24 cellular contexts compared by ENCODE assay signal in genomic region chr18:59035591-59035990, GRCh38.
"Had no signal": no experiment of that assay in that cellular context is flagged by ENCODE, and none has a peak within 500 bp of the region (broad histone marks: within the 10 kb centered on the region; RNA-seq: fewer than 3 reads in every experiment).

No MANE protein-coding gene starts in this region.

- H3K27me3 ChIP-seq: breast epithelium, SJSA1 had no signal

- H3K9me3 Mint-ChIP-seq: activated naive CD4-positive, alpha-beta T cell treated with anti-CD3 and anti-CD28 coated beads, Interleukin-2, amount 50 U/mL, for 24 hours; T-helper 1 cell treated with Interleukin-12 subunit alpha and Interleukin-12 subunit beta and Interleukin-4 antibody, amounts not matched to agents 30 μg/mL and 1 μg/mL, for 36 hours had no signal

- ATAC-seq: activated CD8-positive, alpha-beta T cell treated with anti-CD3 and anti-CD28 coated beads for 36 hours; activated T-cell treated with anti-CD3 and anti-CD28 coated beads, Interleukin-2, amount 50 U/mL, for 72 hours; Panc1; SK-N-SH treated with all-trans-retinoic acid at 6 μM for 48 hours had no signal

- H3K27ac Mint-ChIP-seq: activated CD8-positive, alpha-beta T cell treated with anti-CD3 and anti-CD28 coated beads for 36 hours; activated naive CD4-positive, alpha-beta T cell treated with anti-CD3 and anti-CD28 coated beads, Interleukin-2, amount 50 U/mL, for 24 hours; activated T-cell treated with anti-CD3 and anti-CD28 coated beads, Interleukin-2, amount 50 U/mL, for 72 hours; activated T-helper 2 cell treated with anti-CD3 and anti-CD28 coated beads, Interferon-gamma antibody, Interleukin-2, Interleukin-4, amounts not matched to agents 10 μg/mL and 5 μg/mL and 100 μg/mL, durations not matched to agents 14 hours and 24 hours and 36 hours; T-helper 1 cell treated with Interleukin-12 subunit alpha and Interleukin-12 subunit beta and Interleukin-4 antibody, amounts not matched to agents 30 μg/mL and 1 μg/mL, for 36 hours had no signal

- H3K9me3 ChIP-seq: breast epithelium, SJSA1 had no signal

- H3K4me1 Mint-ChIP-seq: activated naive CD4-positive, alpha-beta T cell treated with anti-CD3 and anti-CD28 coated beads, Interleukin-2, amount 50 U/mL, for 24 hours had no signal

- DNase-seq: activated CD4-positive, alpha-beta T cell treated with anti-CD3 and anti-CD28 coated beads for 4 hours; activated CD8-positive, alpha-beta memory T cell treated with anti-CD3 and anti-CD28 coated beads, Interleukin-2, amount 50 U/mL, for 4 hours; activated CD8-positive, alpha-beta T cell treated with anti-CD3 and anti-CD28 coated beads for 36 hours; activated gamma-delta T cell treated with Interleukin-2 at 50 U/mL for 16 hours; activated T-cell treated with anti-CD3 and anti-CD28 coated beads, Interleukin-2, amount 50 U/mL, for 72 hours; aorta; central memory CD4-positive, alpha-beta T cell; KG1; NCI-H1048; NCI-H1930; NCI-H345; NCI-H510A treated with DMSO at 0.1 percent for 48 hours; NCI-H748 treated with DMSO at 0.1 percent for 48 hours; NK-92 treated with Interleukin-12 subunit alpha and Interleukin-12 subunit beta, amount 100 ng/mL, for 24 hours; OCI-M1; Right ventricle myocardium superior had no signal

- H3K36me3 Mint-ChIP-seq: activated naive CD4-positive, alpha-beta T cell treated with anti-CD3 and anti-CD28 coated beads, Interleukin-2, amount 50 U/mL, for 24 hours had no signal

- H3K4me3 Mint-ChIP-seq: activated CD8-positive, alpha-beta T cell treated with anti-CD3 and anti-CD28 coated beads for 36 hours; activated naive CD4-positive, alpha-beta T cell treated with anti-CD3 and anti-CD28 coated beads, Interleukin-2, amount 50 U/mL, for 24 hours; activated T-cell treated with anti-CD3 and anti-CD28 coated beads, Interleukin-2, amount 50 U/mL, for 72 hours; T-helper 1 cell treated with Interleukin-12 subunit alpha and Interleukin-12 subunit beta and Interleukin-4 antibody, amounts not matched to agents 30 μg/mL and 1 μg/mL, for 36 hours had no signal

- H3K4me1 ChIP-seq: breast epithelium had no signal

- H3K36me3 ChIP-seq: breast epithelium, SJSA1 had no signal

- H3K4me3 ChIP-seq: breast epithelium, SJSA1 had no signal

- H3K27ac ChIP-seq: breast epithelium, RWPE1, SJSA1 had no signal
